8 cellular contexts compared by ENCODE assay signal in the genomic region with DNA sequence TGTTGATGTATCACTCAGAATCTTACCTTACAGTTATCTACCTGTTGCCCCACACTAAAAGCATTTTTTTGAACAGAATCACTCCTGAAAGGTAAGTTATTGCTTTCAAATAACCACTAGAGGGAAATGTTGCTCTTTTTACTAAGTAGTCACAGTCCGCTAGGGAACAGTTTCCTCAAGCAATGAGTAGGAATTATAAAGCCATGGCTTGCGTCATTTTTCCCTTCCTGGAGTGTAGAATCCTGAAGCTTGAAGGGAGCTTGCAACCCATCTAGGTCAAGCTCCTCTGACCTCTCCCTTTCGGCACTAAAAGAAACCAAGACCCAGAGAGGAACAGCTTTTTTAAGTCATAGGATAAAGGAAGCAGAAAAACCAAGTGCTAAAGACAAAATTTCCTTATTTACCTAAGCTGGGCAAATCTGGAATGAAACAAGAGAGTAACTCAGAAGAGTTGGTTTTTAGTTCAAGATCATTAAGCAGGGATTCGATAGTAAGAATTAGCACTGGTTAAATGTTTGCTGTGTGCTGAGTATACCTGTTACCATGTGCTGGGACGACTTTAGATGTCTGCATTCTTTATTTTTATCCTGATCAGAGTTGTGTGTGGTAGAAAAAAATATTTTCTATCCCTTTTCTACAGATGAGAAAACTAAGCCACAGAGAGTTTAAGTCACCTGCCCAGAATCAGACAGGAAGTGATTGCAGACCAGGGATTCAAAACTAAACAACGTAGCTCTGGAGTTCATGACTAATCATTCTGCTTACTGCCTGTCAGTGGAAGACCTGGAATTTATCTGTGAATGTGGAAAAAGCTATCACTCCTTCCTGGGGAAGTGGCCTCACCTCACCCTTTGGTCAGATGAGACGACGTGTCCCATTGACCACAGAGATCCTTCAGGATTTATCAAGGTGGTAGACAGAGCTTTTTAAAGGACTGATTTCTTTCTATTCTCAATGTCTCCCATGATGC.
DNase-seq lines count a peak whose midpoint lies in the region; ATAC-seq and TF ChIP-seq lines count a peak whose summit lies in the region.

No MANE protein-coding gene starts in this region.

- H3K4me3 ChIP-seq in right lobe of liver: no peak overlapping the region

- no peak overlapping the region for H3K27ac ChIP-seq in right lobe of liver

- no peak overlapping the region for H3K27ac Mint-ChIP-seq in activated CD4-positive, alpha-beta memory T cell treated with anti-CD3 and anti-CD28 coated beads for 36 hours

- peaks cover 5% of the 10 kb centered on the region for H3K4me1 Mint-ChIP-seq in activated CD4-positive, alpha-beta memory T cell treated with anti-CD3 and anti-CD28 coated beads for 36 hours (ENCODE audit: low read depth)

- H3K4me1 ChIP-seq in right lobe of liver: peaks cover 0 to 3% (median 0%) of the 10 kb centered on the region in 4 donors

- POLR2A ChIA-PET in activated CD4-positive, alpha-beta memory T cell treated with anti-CD3 and anti-CD28 coated beads for 36 hours (lab: Charles Lee): no interaction called here

- CTCF ChIA-PET in activated CD4-positive, alpha-beta memory T cell treated with anti-CD3 and anti-CD28 coated beads for 36 hours (lab: Charles Lee): interaction anchor here (1.0 to 1.6 kb wide), 2 partner anchors 9 to 579 kb away, joined by 3 to 5 read pairs; no protein-coding TSS in a partner anchor

- H3K9me3 Mint-ChIP-seq in activated CD4-positive, alpha-beta memory T cell treated with anti-CD3 and anti-CD28 coated beads for 36 hours: no peaks in the 10 kb centered on the region

- no peaks in the 10 kb centered on the region for H3K36me3 ChIP-seq in right lobe of liver

- peak; percentile 68 to 81 (median 72) for TF ChIP-seq CTCF in right lobe of liver (IDR thresholded peaks at IDR 0.05)

- no peaks in the 10 kb centered on the region for H3K27me3 ChIP-seq in right lobe of liver

- DNase-seq in GM04504 (ENCODE audit: low read depth): peak; percentile 14
- peak; percentile 22 for DNase-seq in HPDE6-E6E7 (ENCODE audit: extremely low spot score)
- peak; percentile 58 for DNase-seq in NCI-H82 treated with DMSO at 0.1 percent for 48 hours (lab: John Stamatoyannopoulos, UW; ENCODE audit: unreplicated experiment)
- DNase-seq in dermis blood vessel endothelial cell: peak; percentile 65
- no peak for DNase-seq in right lobe of liver
- no peak for DNase-seq in activated CD4-positive, alpha-beta memory T cell treated with anti-CD3 and anti-CD28 coated beads for 36 hours

- 19% methylated on average over 8 of the region's 8 CpGs for WGBS in right lobe of liver (ENCODE audit: insufficient coverage, low coverage, low lambda C conversion rate, missing lambda C conversion rate)

- TF ChIP-seq POLR2A in right lobe of liver (IDR thresholded peaks at IDR 0.05): no peak

- intact Hi-C loops in right lobe of liver (cut with DNase I): loop anchor here in 1 of 2 donors (5.0 kb wide), 1 partner anchor 695 kb away; no protein-coding TSS in a partner anchor
- intact Hi-C loops in activated CD4-positive, alpha-beta memory T cell treated with anti-CD3 and anti-CD28 coated beads for 36 hours (cut with micrococcal nuclease): loop anchor here (1.0 to 5.0 kb wide), 2 partner anchors 580 to 697 kb away; no protein-coding TSS in a partner anchor

- no peaks in the 10 kb centered on the region for H3K9me3 ChIP-seq in right lobe of liver

- ATAC-seq in right lobe of liver (peak; percentile 94 to 98 (median 97)), GM21717 (IDR thresholded peaks at IDR 0.05; ENCODE audit: unreplicated experiment) (no peak), GM21381 (IDR thresholded peaks at IDR 0.05; ENCODE audit: unreplicated experiment) (no peak)

- H3K27me3 Mint-ChIP-seq in activated CD4-positive, alpha-beta memory T cell treated with anti-CD3 and anti-CD28 coated beads for 36 hours: peaks cover 2% of the 10 kb centered on the region

- H3K36me3 Mint-ChIP-seq in activated CD4-positive, alpha-beta memory T cell treated with anti-CD3 and anti-CD28 coated beads for 36 hours: no peaks in the 10 kb centered on the region

- H3K4me3 Mint-ChIP-seq in activated CD4-positive, alpha-beta memory T cell treated with anti-CD3 and anti-CD28 coated beads for 36 hours: no peak overlapping the region

Comparison
In these comparisons a context has a peak if more than half of its experiments do, and no peak if none do; other contexts are left out.
1. DNase-seq: peak in GM04504 (single experiment), HPDE6-E6E7 (single experiment), NCI-H82 treated with DMSO at 0.1 percent for 48 hours (single experiment) and dermis blood vessel endothelial cell (single experiment); none in right lobe of liver (0 of 3) and activated CD4-positive, alpha-beta memory T cell treated with anti-CD3 and anti-CD28 coated beads for 36 hours (single experiment).
2. ATAC-seq: peak in right lobe of liver (4 of 4); none in GM21717 (single experiment) and GM21381 (single experiment).